ENCODE assay signal across 25 cellular contexts in genomic region chr10:71575934-71576801, GRCh38.
DNase-seq lines count a peak whose midpoint lies in the region; ATAC-seq, FAIRE-seq and TF ChIP-seq lines count a peak whose summit lies in the region.
"Had no signal": no experiment of that assay in that cellular context is flagged by ENCODE, and none has a peak within 500 bp of the region (broad histone marks: within the 10 kb centered on the region; RNA-seq: fewer than 3 reads in every experiment).

No MANE protein-coding gene starts in this region.

- H3K27me3 Mint-ChIP-seq in HFFc6 (ENCODE audit: insufficient read depth), result peaks cover 41% of the 10 kb centered on the region
- H3K27me3 Mint-ChIP-seq: activated CD4-positive, alpha-beta T cell treated with anti-CD3 and anti-CD28 coated beads, Interleukin-2, amount 10 ng/mL, durations not matched to agents 24 days and 14 days; activated CD8-positive, alpha-beta memory T cell treated with anti-CD3 and anti-CD28 coated beads, Interleukin-2, amount 10 ng/mL, durations not matched to agents 7 days and 5 days; activated naive CD8-positive, alpha-beta T cell treated with anti-CD3 and anti-CD28 coated beads for 36 hours; CD4-positive, CD25-positive, alpha-beta regulatory T cell had no signal

- H3K27me3 ChIP-seq in bronchial epithelial cell (ENCODE audit: control insufficient read depth, insufficient read depth, low read length), result peaks cover 11% of the 10 kb centered on the region
- no peaks in the 10 kb centered on the region for H3K27me3 ChIP-seq in thyroid gland
- H3K27me3 ChIP-seq: colonic mucosa had no signal

- H3K9me3 Mint-ChIP-seq in HFFc6, result no peaks in the 10 kb centered on the region
- H3K9me3 Mint-ChIP-seq: activated CD4-positive, alpha-beta T cell treated with anti-CD3 and anti-CD28 coated beads, Interleukin-2, amount 10 ng/mL, durations not matched to agents 24 days and 14 days; activated naive CD8-positive, alpha-beta T cell treated with anti-CD3 and anti-CD28 coated beads for 36 hours; activated T-helper 17 cell treated with anti-CD3 and anti-CD28 coated beads, Interleukin-2, amount 50 U/mL, for 72 hours; CD4-positive, CD25-positive, alpha-beta regulatory T cell; nephron progenitor cell had no signal

- 69 to 70% methylated on average over 15 to 16 of the region's 16 CpGs for WGBS in thyroid gland, 2 donors

- intact Hi-C loops in Right ventricle myocardium superior (cut with DNase I) (loop anchor here (10.0 kb wide), 1 partner anchor 261 kb away; the partner anchor contains the start of gene SLC29A3), Right ventricle myocardium inferior (cut with DNase I) (no loop called here), thyroid gland (cut with DNase I) (no loop called here)

- TF ChIP-seq CTCF in bronchial epithelial cell (IDR thresholded peaks at IDR 0.05; ENCODE audit: insufficient read depth, low read length, severe bottlenecking), result no peak
- no peak for TF ChIP-seq CTCF in thyroid gland (IDR thresholded peaks at IDR 0.05)
- no peak for TF ChIP-seq CTCF in HFFc6 (IDR thresholded peaks at IDR 0.05)

- H3K4me1 ChIP-seq in thyroid gland, result peaks cover 8% of the 10 kb centered on the region in 2 donors
- H3K4me1 ChIP-seq: colonic mucosa, spleen, stomach had no signal

- TF ChIP-seq POLR2A in thyroid gland (IDR thresholded peaks at IDR 0.05), result no peak

- no peak for DNase-seq in Right ventricle myocardium superior
- DNase-seq in Right ventricle myocardium inferior (ENCODE audit: missing footprints), result no peak
- DNase-seq in NCI-H187 (lab: John Stamatoyannopoulos, UW), result peak; percentile 34 to 78
- DNase-seq in bronchial epithelial cell (ENCODE audit: low read depth), result no peak
- peak; percentile 25 to 80 for DNase-seq in thyroid gland
- DNase-seq in NAMALWA (ENCODE audit: low spot score), result no peak
- no peak for DNase-seq in HFFc6
- DNase-seq in kidney tubule cell (ENCODE audit: low spot score), result no peak
- DNase-seq: activated CD4-positive, alpha-beta T cell treated with anti-CD3 and anti-CD28 coated beads, Interleukin-2, amount 10 ng/mL, durations not matched to agents 24 days and 14 days; activated CD8-positive, alpha-beta memory T cell treated with anti-CD3 and anti-CD28 coated beads, Interleukin-2, amount 10 ng/mL, durations not matched to agents 7 days and 5 days; activated naive CD8-positive, alpha-beta T cell treated with anti-CD3 and anti-CD28 coated beads for 36 hours; CD4-positive, CD25-positive, alpha-beta regulatory T cell; colonic mucosa; DMS53; glutamatergic neuron; NCI-H446; spleen; stimulated activated CD4-positive, alpha-beta T cell treated with anti-CD3 and anti-CD28 coated beads, Interleukin-4, amount 100 ng/mL, for 4 hours; stomach; trophoblast cell had no signal

- no peak overlapping the region for H3K4me3 Mint-ChIP-seq in HFFc6
- H3K4me3 Mint-ChIP-seq: activated CD4-positive, alpha-beta T cell treated with anti-CD3 and anti-CD28 coated beads, Interleukin-2, amount 10 ng/mL, durations not matched to agents 24 days and 14 days; activated CD8-positive, alpha-beta memory T cell treated with anti-CD3 and anti-CD28 coated beads, Interleukin-2, amount 10 ng/mL, durations not matched to agents 7 days and 5 days; activated naive CD8-positive, alpha-beta T cell treated with anti-CD3 and anti-CD28 coated beads for 36 hours; activated T-helper 17 cell treated with anti-CD3 and anti-CD28 coated beads, Interleukin-2, amount 50 U/mL, for 72 hours; CD4-positive, CD25-positive, alpha-beta regulatory T cell; nephron progenitor cell had no signal

- H3K27ac Mint-ChIP-seq in HFFc6, result no peak overlapping the region
- H3K27ac Mint-ChIP-seq: activated CD4-positive, alpha-beta T cell treated with anti-CD3 and anti-CD28 coated beads, Interleukin-2, amount 10 ng/mL, durations not matched to agents 24 days and 14 days; activated CD8-positive, alpha-beta memory T cell treated with anti-CD3 and anti-CD28 coated beads, Interleukin-2, amount 10 ng/mL, durations not matched to agents 7 days and 5 days; activated naive CD8-positive, alpha-beta T cell treated with anti-CD3 and anti-CD28 coated beads for 36 hours; activated T-helper 17 cell treated with anti-CD3 and anti-CD28 coated beads, Interleukin-2, amount 50 U/mL, for 72 hours; CD4-positive, CD25-positive, alpha-beta regulatory T cell; nephron progenitor cell had no signal

- no peaks in the 10 kb centered on the region for H3K36me3 Mint-ChIP-seq in HFFc6 (ENCODE audit: low read depth)
- H3K36me3 Mint-ChIP-seq: activated CD8-positive, alpha-beta memory T cell treated with anti-CD3 and anti-CD28 coated beads, Interleukin-2, amount 10 ng/mL, durations not matched to agents 7 days and 5 days; activated naive CD8-positive, alpha-beta T cell treated with anti-CD3 and anti-CD28 coated beads for 36 hours; CD4-positive, CD25-positive, alpha-beta regulatory T cell had no signal

- H3K27ac ChIP-seq in thyroid gland, result no peak overlapping the region
- H3K27ac ChIP-seq: colonic mucosa, spleen, stomach had no signal

- no peaks in the 10 kb centered on the region for H3K9me3 ChIP-seq in thyroid gland
- H3K9me3 ChIP-seq: colonic mucosa, spleen, stomach had no signal

- ATAC-seq in Right ventricle myocardium superior (ENCODE audit: poor library complexity), result peak; percentile 26
- no peak for ATAC-seq in Right ventricle myocardium inferior
- ATAC-seq: activated CD8-positive, alpha-beta memory T cell treated with anti-CD3 and anti-CD28 coated beads, Interleukin-2, amount 10 ng/mL, durations not matched to agents 7 days and 5 days; activated T-helper 17 cell treated with anti-CD3 and anti-CD28 coated beads, Interleukin-2, amount 50 U/mL, for 72 hours; K562 had no signal

- H3K4me3 ChIP-seq in bronchial epithelial cell (ENCODE audit: low read depth, low read length) (no peak overlapping the region), thyroid gland (replicated peaks in 1 of 3) (no peak overlapping the region)
- H3K4me3 ChIP-seq: colonic mucosa, K562, spleen, stomach had no signal

- peak; percentile 32 for FAIRE-seq in bronchial epithelial cell (lab: Jason Lieb, UNC)
- FAIRE-seq: GM12892, H54 had no signal

- H3K4me1 Mint-ChIP-seq in HFFc6 (ENCODE audit: low read depth), result no peaks in the 10 kb centered on the region
- H3K4me1 Mint-ChIP-seq: activated CD4-positive, alpha-beta T cell treated with anti-CD3 and anti-CD28 coated beads, Interleukin-2, amount 10 ng/mL, durations not matched to agents 24 days and 14 days; activated CD8-positive, alpha-beta memory T cell treated with anti-CD3 and anti-CD28 coated beads, Interleukin-2, amount 10 ng/mL, durations not matched to agents 7 days and 5 days; activated naive CD8-positive, alpha-beta T cell treated with anti-CD3 and anti-CD28 coated beads for 36 hours; activated T-helper 17 cell treated with anti-CD3 and anti-CD28 coated beads, Interleukin-2, amount 50 U/mL, for 72 hours; CD4-positive, CD25-positive, alpha-beta regulatory T cell had no signal

- H3K36me3 ChIP-seq in bronchial epithelial cell (ENCODE audit: control insufficient read depth, insufficient read depth, low read length), result no peaks in the 10 kb centered on the region
- H3K36me3 ChIP-seq in thyroid gland, result no peaks in the 10 kb centered on the region
- H3K36me3 ChIP-seq: colonic mucosa, spleen, stomach had no signal

Comparison
In these comparisons a context has a peak if more than half of its experiments do, and no peak if none do; other contexts are left out.
1. DNase-seq: peak in NCI-H187 (2 of 2) and thyroid gland (2 of 2); none in Right ventricle myocardium superior (single experiment), Right ventricle myocardium inferior (single experiment), bronchial epithelial cell (single experiment), NAMALWA (single experiment), HFFc6 (single experiment) and kidney tubule cell (single experiment).